Comparison of ENCODE assay signal across 14 cellular contexts in the genomic region with DNA sequence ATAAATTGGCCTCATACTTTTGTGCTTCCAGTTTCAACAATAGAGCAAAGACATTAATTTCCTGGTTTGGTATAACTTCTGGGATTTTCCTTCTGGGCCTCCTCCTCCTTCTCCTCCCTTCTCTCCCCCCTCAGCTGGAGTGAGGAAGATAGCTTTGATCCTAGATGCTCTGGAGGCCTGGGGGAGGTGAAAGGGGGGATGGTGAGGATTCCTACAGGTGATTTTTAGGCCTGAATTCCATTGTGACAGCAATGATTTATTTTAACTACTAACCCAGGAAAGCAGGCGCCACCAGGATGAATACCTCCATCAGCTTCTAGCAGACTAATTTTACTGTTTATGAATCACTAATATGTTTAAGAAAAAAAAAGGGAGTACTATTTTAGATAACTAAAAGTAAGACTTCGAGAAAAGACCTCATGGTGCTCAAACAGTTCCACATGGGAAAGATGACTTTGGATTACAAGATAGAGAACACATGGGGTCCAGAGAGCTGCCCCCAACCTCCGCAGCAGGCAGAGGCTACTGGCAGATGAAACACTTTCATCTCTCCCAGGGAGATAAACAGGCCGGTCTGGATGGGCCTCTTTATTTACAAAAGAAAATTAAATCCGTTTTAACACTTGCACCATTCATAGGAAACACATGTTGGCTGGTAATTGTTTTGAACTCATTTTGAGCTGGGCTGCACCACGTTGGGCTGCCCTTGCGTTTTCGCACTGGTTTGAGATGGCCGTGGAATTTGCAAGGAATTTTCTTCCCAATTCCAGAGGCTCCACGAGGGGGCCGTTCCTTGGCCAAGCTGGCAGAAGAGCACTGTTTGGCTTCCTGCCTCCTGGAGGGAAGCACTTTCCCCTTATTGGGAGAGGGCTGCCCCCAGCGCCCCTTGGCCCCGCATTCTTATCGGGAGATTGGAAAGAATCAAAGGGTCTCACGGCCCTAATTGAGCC.
DNase-seq lines count a peak whose midpoint lies in the region; ATAC-seq and TF ChIP-seq lines count a peak whose summit lies in the region.
"Had no signal": no experiment of that assay in that cellular context is flagged by ENCODE, and none has a peak within 500 bp of the region (broad histone marks: within the 10 kb centered on the region; RNA-seq: fewer than 3 reads in every experiment).

No MANE protein-coding gene starts in this region.

- H3K4me3 ChIP-seq in WERI-Rb-1 (ENCODE audit: low read depth, low read length) (no peak overlapping the region), fibroblast of villous mesenchyme (ENCODE audit: low read depth, low read length) (no peak overlapping the region), trophoblast cell (ENCODE audit: low read depth, low read length) (no peak overlapping the region)
- H3K4me3 ChIP-seq: psoas muscle, stomach had no signal

- no peak overlapping the region for H3K23ac ChIP-seq in trophoblast cell (ENCODE audit: low read length)

- H3K27me3 ChIP-seq in WERI-Rb-1 (ENCODE audit: insufficient read depth, low read depth, severe bottlenecking) (no peaks in the 10 kb centered on the region), trophoblast cell (ENCODE audit: insufficient read depth, low read length) (no peaks in the 10 kb centered on the region)
- H3K27me3 ChIP-seq: dorsolateral prefrontal cortex, stomach had no signal

- H3K4me1 ChIP-seq in ES-I3 (ENCODE audit: insufficient read depth, low read length) (peaks cover 46% of the 10 kb centered on the region), trophoblast cell (ENCODE audit: control insufficient read depth in 1 of 2, insufficient read depth in 2 of 2, low read length in 2 of 2) (peaks cover 41 to 48% of the 10 kb centered on the region in 2 experiments)
- H3K4me1 ChIP-seq: psoas muscle had no signal

- no CpG with 5 or more reads among the region's 15 CpGs for WGBS in trophoblast cell (ENCODE audit: extremely low coverage, insufficient coverage, insufficient read length)

- H4K91ac ChIP-seq in trophoblast cell (ENCODE audit: low read depth, low read length), result peak overlapping the region; percentile 71

- H3K27ac ChIP-seq in WERI-Rb-1 (peak overlapping the region; percentile 48), trophoblast cell (ENCODE audit: low read depth, low read length) (peak overlapping the region; percentile 96)
- H3K27ac ChIP-seq: psoas muscle, stomach had no signal

- H3K14ac ChIP-seq in trophoblast cell (ENCODE audit: low read length), result no peak overlapping the region

- no peak for DNase-seq in WERI-Rb-1
- DNase-seq in fibroblast of villous mesenchyme (ENCODE audit: low read depth), result peak; percentile 38
- DNase-seq in trophoblast cell, result no peak
- DNase-seq in GM10266 (ENCODE audit: extremely low spot score), result no peak
- no peak for DNase-seq in ACHN
- DNase-seq: dorsolateral prefrontal cortex, NCI-H1092, NCI-H524, psoas muscle, stomach had no signal

- H2BK12ac ChIP-seq in trophoblast cell (ENCODE audit: low read length), result no peak overlapping the region

- H2AK5ac ChIP-seq in trophoblast cell (ENCODE audit: low read length), result no peak overlapping the region

- H3K36me3 ChIP-seq in ES-I3 (ENCODE audit: insufficient read depth, low read length), result no peaks in the 10 kb centered on the region
- H3K36me3 ChIP-seq in WERI-Rb-1, result no peaks in the 10 kb centered on the region
- H3K36me3 ChIP-seq in trophoblast cell (ENCODE audit: control insufficient read depth in 1 of 2, insufficient read depth in 2 of 2, low read length in 2 of 2), result no peaks in the 10 kb centered on the region
- H3K36me3 ChIP-seq: stomach had no signal

- H3K9me3 ChIP-seq in ES-I3 (ENCODE audit: control insufficient read depth, insufficient read depth, low read length) (no peaks in the 10 kb centered on the region), WERI-Rb-1 (ENCODE audit: severe bottlenecking) (no peaks in the 10 kb centered on the region), trophoblast cell (ENCODE audit: insufficient read depth, low read depth, low read length) (no peaks in the 10 kb centered on the region)
- H3K9me3 ChIP-seq: psoas muscle, stomach had no signal

- H3K4ac ChIP-seq in trophoblast cell (ENCODE audit: low read depth, low read length), result no peak overlapping the region

- H4K8ac ChIP-seq in trophoblast cell (ENCODE audit: low read depth, low read length), result peak overlapping the region; percentile 14

- no peak overlapping the region for H2AFZ ChIP-seq in trophoblast cell (ENCODE audit: insufficient read depth, low read length, poor library complexity)

- H3K4me2 ChIP-seq in trophoblast cell (ENCODE audit: low read length), result peak overlapping the region; percentile 43

- H2BK120ac ChIP-seq in trophoblast cell (ENCODE audit: insufficient read depth, low read length, poor library complexity), result peak overlapping the region; percentile 18

- TF ChIP-seq CTCF in WERI-Rb-1 (IDR thresholded peaks at IDR 0.05; ENCODE audit: low read depth, low read length), result 0 out of 2 replicates have a peak, but pooled peaks have one; percentile 1
- TF ChIP-seq CTCF in fibroblast of villous mesenchyme (IDR thresholded peaks at IDR 0.05; ENCODE audit: insufficient read depth, low read depth, low read length), result no peak
- TF ChIP-seq CTCF in GM10266 (IDR thresholded peaks at IDR 0.05; ENCODE audit: control insufficient read depth, insufficient read depth, low read depth, missing control alignments), result no peak

- no peak overlapping the region for H4K12ac ChIP-seq in trophoblast cell (ENCODE audit: low read depth, low read length)

- no peak overlapping the region for H3K18ac ChIP-seq in trophoblast cell (ENCODE audit: low read length)

- H3K9ac ChIP-seq in ES-I3 (ENCODE audit: low read depth, low read length), result peak overlapping the region; percentile 47
- H3K9ac ChIP-seq in trophoblast cell (ENCODE audit: low read length), result no peak overlapping the region

- ATAC-seq in GM21367 (IDR thresholded peaks at IDR 0.05; ENCODE audit: unreplicated experiment) (no peak), HG02981 (IDR thresholded peaks at IDR 0.05; ENCODE audit: unreplicated experiment) (no peak)
- ATAC-seq: activated naive CD4-positive, alpha-beta T cell treated with anti-CD3 and anti-CD28 coated beads, Interleukin-2, amount 50 U/mL, for 72 hours; psoas muscle had no signal

- in situ Hi-C loops in ACHN (cut with HindIII; ENCODE audit: low pct_ligation_motif_present, low pct_unique_long_range_greater_than_20kb, low sequenced_read_pairs), result no loop called here

- no peaks in the 10 kb centered on the region for H3K79me2 ChIP-seq in trophoblast cell (ENCODE audit: control insufficient read depth, insufficient read depth, low read length, poor library complexity)

- H2BK5ac ChIP-seq in trophoblast cell (ENCODE audit: low read depth, low read length, poor library complexity), result peak overlapping the region; percentile 78

- H3K79me1 ChIP-seq in trophoblast cell (ENCODE audit: low read length), result peaks cover 31% of the 10 kb centered on the region
